In the genomic region with DNA sequence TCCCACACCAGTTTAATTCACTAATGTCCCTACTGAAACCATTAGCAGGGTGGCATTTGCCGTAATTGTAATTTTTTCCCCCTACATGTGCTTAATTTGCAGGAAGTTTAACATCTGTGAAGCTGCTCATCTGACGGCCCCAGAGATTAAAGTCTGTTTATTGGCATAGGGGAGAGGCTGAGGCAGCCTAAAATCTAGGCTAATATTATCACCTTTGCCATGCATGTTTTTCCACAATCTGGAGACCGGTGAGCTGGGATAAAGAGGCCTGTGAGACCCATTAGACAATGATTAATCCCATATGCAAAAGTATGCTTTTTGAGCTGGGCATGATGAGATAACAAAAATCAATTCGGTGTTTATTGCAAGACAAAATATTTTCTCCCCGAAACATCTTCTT, we compare ENCODE assay signal across 23 cellular contexts.
DNase-seq lines count a peak whose midpoint lies in the region; ATAC-seq lines count a peak whose summit lies in the region.
"Had no signal": no experiment of that assay in that cellular context is flagged by ENCODE, and none has a peak within 500 bp of the region (broad histone marks: within the 10 kb centered on the region; RNA-seq: fewer than 3 reads in every experiment).

No MANE protein-coding gene starts in this region.

- no peaks in the 10 kb centered on the region for H3K27me3 ChIP-seq in endocrine pancreas (ENCODE audit: control insufficient read depth, insufficient read depth, low read length)
- H3K27me3 ChIP-seq: SJSA1 had no signal

- no peaks in the 10 kb centered on the region for H3K36me3 ChIP-seq in endocrine pancreas (ENCODE audit: control insufficient read depth, insufficient read depth, low read length)
- H3K36me3 ChIP-seq: SJSA1 had no signal

- DNase-seq in D341Med (ENCODE audit: low spot score) = peak; percentile 63
- DNase-seq in NCI-H146 treated with DMSO at 0.1 percent for 48 hours (lab: John Stamatoyannopoulos, UW; ENCODE audit: unreplicated experiment) = peak; percentile 95
- DNase-seq in NCI-H748 (lab: John Stamatoyannopoulos, UW; ENCODE audit: unreplicated experiment) = peak; percentile 93
- no peak for DNase-seq in NCI-H2227 treated with DMSO at 0.1 percent for 48 hours (lab: John Stamatoyannopoulos, UW)
- DNase-seq in DMS53 treated with DMSO at 0.1 percent for 48 hours (lab: John Stamatoyannopoulos, UW; ENCODE audit: unreplicated experiment) = no peak
- DNase-seq: CD8-positive, alpha-beta memory T cell; DMS53; EL; GF-D8; H7; HFFc6; KBM-7; MM.1S; NCI-H1048; NCI-H187; NCI-H2107; NCI-H226; OCI-M1 had no signal

- peak overlapping the region; percentile 32 for H3K9ac ChIP-seq in endocrine pancreas (ENCODE audit: control insufficient read depth, insufficient read depth, low read length)

- no peaks in the 10 kb centered on the region for H3K9me3 ChIP-seq in endocrine pancreas (ENCODE audit: control insufficient read depth, low read length)
- H3K9me3 ChIP-seq: SJSA1 had no signal

- peak overlapping the region; percentile 67 for H3K4me3 ChIP-seq in endocrine pancreas (ENCODE audit: control insufficient read depth, insufficient read depth, low read length)
- H3K4me3 ChIP-seq: SJSA1 had no signal

- H3K4me1 ChIP-seq in endocrine pancreas (ENCODE audit: control insufficient read depth, insufficient read depth, low read length) = peaks cover 34% of the 10 kb centered on the region
- H3K4me1 ChIP-seq: SJSA1 had no signal

- ATAC-seq in HG02798 (IDR thresholded peaks at IDR 0.05; ENCODE audit: poor library complexity, unreplicated experiment) (no peak), GM18861 (IDR thresholded peaks at IDR 0.05; ENCODE audit: unreplicated experiment) (no peak)
- ATAC-seq: Right ventricle myocardium inferior had no signal

Comparison
In these comparisons a context has a peak if more than half of its experiments do, and no peak if none do; other contexts are left out.
1. DNase-seq: peak in D341Med (single experiment), NCI-H146 treated with DMSO at 0.1 percent for 48 hours (single experiment) and NCI-H748 (single experiment); none in NCI-H2227 treated with DMSO at 0.1 percent for 48 hours (single experiment) and DMS53 treated with DMSO at 0.1 percent for 48 hours (single experiment).